ENCODE assay signal across 22 cellular contexts in genomic region chr17:62656446-62656845, GRCh38. TPM values are rescaled to one million over a fixed set of nuclear protein-coding genes. Genes with fewer than 3 reads are reported as not detected.
DNase-seq lines count a peak whose midpoint lies in the region; ATAC-seq and TF ChIP-seq lines count a peak whose summit lies in the region.
"Had no signal": no experiment of that assay in that cellular context is flagged by ENCODE, and none has a peak within 500 bp of the region (broad histone marks: within the 10 kb centered on the region; RNA-seq: fewer than 3 reads in every experiment).

No MANE protein-coding gene starts in this region.

- peaks cover 13% of the 10 kb centered on the region for H3K36me3 Mint-ChIP-seq in WTC11
- H3K36me3 Mint-ChIP-seq in type B pancreatic cell = peaks cover 2% of the 10 kb centered on the region

- no peak for TF ChIP-seq EP300 in sigmoid colon (IDR thresholded peaks at IDR 0.05)

- H3K4me1 Mint-ChIP-seq in WTC11 (peaks cover 29% of the 10 kb centered on the region), type B pancreatic cell (ENCODE audit: unreplicated experiment) (peaks cover 31% of the 10 kb centered on the region)

- H3K27ac Mint-ChIP-seq in WTC11 = no peak overlapping the region; the same call in 1 of the 2 replicates
- H3K27ac Mint-ChIP-seq in type B pancreatic cell = no peak overlapping the region
- H3K27ac Mint-ChIP-seq: CD8-positive, alpha-beta memory T cell had no signal

- TF ChIP-seq POLR2A in sigmoid colon (IDR thresholded peaks at IDR 0.05) = no peak

- H3K9me3 ChIP-seq in lower lobe of right lung = peaks cover 11% of the 10 kb centered on the region
- H3K9me3 ChIP-seq in sigmoid colon = peaks cover 0 to 4% (median 1%) of the 10 kb centered on the region in 4 donors
- no peaks in the 10 kb centered on the region for H3K9me3 ChIP-seq in effector memory CD4-positive, alpha-beta T cell (ENCODE audit: control insufficient read depth, low read length)

- ATAC-seq in WTC11 = no peak
- ATAC-seq in lower lobe of right lung = no peak
- ATAC-seq: HepG2, K562, SK-N-SH treated with all-trans-retinoic acid at 6 μM for 48 hours had no signal

- intact Hi-C loops in lower lobe of right lung (cut with DNase I) (no loop called here), sigmoid colon (cut with DNase I) (no loop called here)

- DNase-seq in activated effector memory CD4-positive, alpha-beta T cell treated with anti-CD3 and anti-CD28 coated beads, Interleukin-2, amount 50 U/mL, for 16 hours = peak; percentile 33
- no peak for DNase-seq in activated effector memory CD4-positive, alpha-beta T cell treated with Interleukin-2 at 50 U/mL for 16 hours
- DNase-seq in WTC11 (ENCODE audit: low spot score) (peak; percentile 2), lower lobe of right lung (peak; percentile 9), sigmoid colon (peak; percentile 10), NCI-H748 (lab: John Stamatoyannopoulos, UW; ENCODE audit: unreplicated experiment) (no peak), type B pancreatic cell (ENCODE audit: extremely low spot score, unreplicated experiment) (no peak)
- DNase-seq in effector memory CD4-positive, alpha-beta T cell = no peak
- DNase-seq: 8988T; AML-193; C1 segment of cervical spinal cord; CD8-positive, alpha-beta memory T cell; MG63; NCI-H1417; NCI-H187; NCI-H446; NCI-H526; PC-9; SIG-M5 had no signal

- 37 to 69% methylated on average over 1 of the region's 1 CpG for WGBS in sigmoid colon, 2 donors

- CTCF ChIA-PET in WTC11 (lab: Charles Lee) = interaction anchor here (1.1 kb wide), 1 partner anchor 103 kb away, joined by 3 read pairs; no protein-coding TSS in a partner anchor

- H3K36me3 ChIP-seq in lower lobe of right lung (no peaks in the 10 kb centered on the region), sigmoid colon (no peaks in the 10 kb centered on the region)
- H3K36me3 ChIP-seq in effector memory CD4-positive, alpha-beta T cell (ENCODE audit: control insufficient read depth, insufficient read depth, low read length) = no peaks in the 10 kb centered on the region

- TF ChIP-seq CTCF in WTC11 (IDR thresholded peaks at IDR 0.05) = no peak
- TF ChIP-seq CTCF in lower lobe of right lung (IDR thresholded peaks at IDR 0.05) = no peak
- no peak for TF ChIP-seq CTCF in sigmoid colon (IDR thresholded peaks at IDR 0.05)
- TF ChIP-seq CTCF in type B pancreatic cell (conservative IDR thresholded peaks at IDR 0.05) = no peak

- H3K4me3 ChIP-seq in lower lobe of right lung = no peak overlapping the region
- no peak overlapping the region for H3K4me3 ChIP-seq in sigmoid colon
- no peak overlapping the region for H3K4me3 ChIP-seq in effector memory CD4-positive, alpha-beta T cell (ENCODE audit: insufficient read depth, low read depth, low read length, poor library complexity, severe bottlenecking)
- H3K4me3 ChIP-seq: K562, MG63, PC-9 had no signal

- no peak overlapping the region for H3K4me3 Mint-ChIP-seq in WTC11
- no peak overlapping the region for H3K4me3 Mint-ChIP-seq in type B pancreatic cell

- H3K27me3 Mint-ChIP-seq in WTC11 (ENCODE audit: low read depth) = peaks cover 9% of the 10 kb centered on the region
- H3K27me3 Mint-ChIP-seq in type B pancreatic cell = peaks cover 6% of the 10 kb centered on the region

- no peak overlapping the region for H3K27ac ChIP-seq in lower lobe of right lung
- H3K27ac ChIP-seq in sigmoid colon = no peak overlapping the region
- H3K27ac ChIP-seq in effector memory CD4-positive, alpha-beta T cell (ENCODE audit: insufficient read depth, low read length, poor library complexity, severe bottlenecking) = no peak overlapping the region
- H3K27ac ChIP-seq: PC-9 had no signal

- no peaks in the 10 kb centered on the region for H3K27me3 ChIP-seq in lower lobe of right lung (ENCODE audit: low read depth)
- peaks cover 0 to 16% (median 14%) of the 10 kb centered on the region in 3 donors for H3K27me3 ChIP-seq in sigmoid colon
- H3K27me3 ChIP-seq in effector memory CD4-positive, alpha-beta T cell (replicated peaks; ENCODE audit: control insufficient read depth, insufficient read depth, low read length, poor library complexity, severe bottlenecking) = no peaks in the 10 kb centered on the region
- H3K27me3 ChIP-seq: MG63 had no signal

- peaks cover 22% of the 10 kb centered on the region for H3K9me3 Mint-ChIP-seq in WTC11
- peaks cover 6% of the 10 kb centered on the region for H3K9me3 Mint-ChIP-seq in type B pancreatic cell

- H3K4me1 ChIP-seq in lower lobe of right lung = peaks cover 47% of the 10 kb centered on the region
- H3K4me1 ChIP-seq in sigmoid colon = peaks cover 0 to 29% (median 26%) of the 10 kb centered on the region in 4 donors
- peaks cover 16% of the 10 kb centered on the region for H3K4me1 ChIP-seq in effector memory CD4-positive, alpha-beta T cell (ENCODE audit: control insufficient read depth, insufficient read depth, low read length, poor library complexity, severe bottlenecking)

- POLR2A ChIA-PET in WTC11 (lab: Charles Lee) = no interaction called here

TF ChIP-seq in WTC11, 78 proteins besides CTCF, POLR2A, EP300 and RAD21:
- no peak for TF ChIP-seq CREM (CRISPR knock-in tag; IDR thresholded peaks at IDR 0.05)
- no peak for TF ChIP-seq NFATC4 (CRISPR knock-in tag; IDR thresholded peaks at IDR 0.05)
- TF ChIP-seq SP1 (CRISPR knock-in tag; conservative IDR thresholded peaks at IDR 0.05) = no peak
- no peak for TF ChIP-seq ZBTB21 (CRISPR knock-in tag; IDR thresholded peaks at IDR 0.05; ENCODE audit: borderline replicate concordance)
- no peak for TF ChIP-seq MAX (CRISPR knock-in tag; IDR thresholded peaks at IDR 0.05)
- no peak for TF ChIP-seq ZNF423 (CRISPR knock-in tag; IDR thresholded peaks at IDR 0.05)
- no peak for TF ChIP-seq ATF6 (CRISPR knock-in tag; IDR thresholded peaks at IDR 0.05)
- no peak for TF ChIP-seq ERG (CRISPR knock-in tag; IDR thresholded peaks at IDR 0.05)
- no peak for TF ChIP-seq FOXP1 (CRISPR knock-in tag; IDR thresholded peaks at IDR 0.05; ENCODE audit: borderline replicate concordance)

RNA-seq across cellular contexts. Expression of gene MRC2, which starts 29.0 kb away (rescaled TPM):
- total RNA-seq in WTC11 (2021) (30.3 to 35.3 TPM (median 32.5 TPM) in 3 replicates), lower lobe of right lung (91.2 TPM), sigmoid colon (10 to 100 TPM; 19.6 to 94.4 (median 29.1) TPM), type B pancreatic cell (ENCODE audit: low replicate concordance) (1.9 and 52.7 TPM in 2 replicates)
- polyA plus RNA-seq in sigmoid colon = 1 to 10 TPM; 2.5 to 6.9 (median 3.0) TPM
- total RNA-seq: HepG2 had no signal
- polyA plus RNA-seq: HepG2 had no signal

Comparison
In these comparisons a context has a peak if more than half of its experiments do, and no peak if none do; other contexts are left out.
1. DNase-seq: peak in activated effector memory CD4-positive, alpha-beta T cell treated with anti-CD3 and anti-CD28 coated beads, Interleukin-2, amount 50 U/mL, for 16 hours (single experiment), WTC11 (single experiment), lower lobe of right lung (single experiment) and sigmoid colon (single experiment); none in activated effector memory CD4-positive, alpha-beta T cell treated with Interleukin-2 at 50 U/mL for 16 hours (single experiment), NCI-H748 (single experiment), effector memory CD4-positive, alpha-beta T cell (0 of 3) and type B pancreatic cell (single experiment).